ENCODE assay signal across 23 cellular contexts in the genomic region with DNA sequence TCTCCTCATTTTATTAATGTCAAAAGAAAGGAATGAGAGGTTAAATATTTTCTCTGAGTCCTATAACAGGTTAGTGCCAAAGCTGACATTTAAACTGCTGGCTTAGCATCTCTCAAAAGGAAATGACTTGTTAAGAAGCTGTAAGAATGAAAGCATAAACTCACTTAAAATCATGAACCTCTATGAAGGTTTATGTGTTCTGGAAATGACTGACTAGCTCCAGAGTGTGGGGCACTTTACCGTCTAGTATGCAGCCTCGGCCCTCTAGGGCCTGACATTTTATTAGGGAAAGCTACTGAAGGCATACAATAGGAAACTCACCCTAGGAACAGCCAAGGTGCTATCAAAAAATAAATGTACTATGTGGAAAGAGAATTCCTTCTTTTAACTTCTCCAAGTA. TPM values are rescaled to one million over a fixed set of nuclear protein-coding genes. Genes with fewer than 3 reads are reported as not detected.
"Had no signal": no experiment of that assay in that cellular context is flagged by ENCODE, and none has a peak within 500 bp of the region (broad histone marks: within the 10 kb centered on the region; RNA-seq: fewer than 3 reads in every experiment).

No MANE protein-coding gene starts in this region.

- H3K27ac ChIP-seq: colonic mucosa, gastrocnemius medialis, neutrophil, parathyroid adenoma, stomach had no signal

- H3K9me3 ChIP-seq: colonic mucosa, gastrocnemius medialis, neutrophil, stomach had no signal

- DNase-seq: activated CD4-positive, alpha-beta T cell treated with anti-CD3 and anti-CD28 coated beads, Interleukin-2, amount 50 U/mL, for 1 hour; activated gamma-delta T cell treated with Interleukin-2 at 50 U/mL for 16 hours; activated naive CD8-positive, alpha-beta T cell treated with anti-CD3 and anti-CD28 coated beads, Interleukin-2, amount 10 ng/mL, durations not matched to agents 7 days and 5 days; activated T-cell treated with anti-CD3 and anti-CD28 coated beads, Interleukin-2, amount 50 U/mL, for 1 hour; central memory CD4-positive, alpha-beta T cell; colonic mucosa; endodermal cell; gastrocnemius medialis; head of caudate nucleus; stimulated activated CD4-positive, alpha-beta T cell treated with anti-CD3 and anti-CD28 coated beads, Interleukin-12 subunit alpha, Interleukin-12 subunit beta, amount 100 ng/mL, for 4 hours; stimulated activated CD4-positive, alpha-beta T cell treated with anti-CD3 and anti-CD28 coated beads, Interleukin-2, amount 100 ng/mL, for 24 hours; stomach; T1000 had no signal

- H3K4me3 ChIP-seq: colonic mucosa, gastrocnemius medialis, stomach had no signal

- H3K27ac Mint-ChIP-seq: activated naive CD8-positive, alpha-beta T cell treated with anti-CD3 and anti-CD28 coated beads, Interleukin-2, amount 10 ng/mL, durations not matched to agents 7 days and 5 days; brain; endodermal cell; mesothelial cell of epicardium; natural killer cell treated with Interleukin-12 subunit alpha and Interleukin-12 subunit beta and Interleukin-15 and Interleukin-18, amount 100 ng/mL, for 72 hours; type B pancreatic cell had no signal

- H3K9me3 Mint-ChIP-seq: brain; endodermal cell; natural killer cell treated with Interleukin-12 subunit alpha and Interleukin-12 subunit beta and Interleukin-15 and Interleukin-18, amount 100 ng/mL, for 72 hours; type B pancreatic cell had no signal

- H3K27me3 Mint-ChIP-seq: activated naive CD8-positive, alpha-beta T cell treated with anti-CD3 and anti-CD28 coated beads, Interleukin-2, amount 10 ng/mL, durations not matched to agents 7 days and 5 days; brain had no signal

- H3K36me3 Mint-ChIP-seq: activated naive CD8-positive, alpha-beta T cell treated with anti-CD3 and anti-CD28 coated beads, Interleukin-2, amount 10 ng/mL, durations not matched to agents 7 days and 5 days; brain; mesothelial cell of epicardium; natural killer cell treated with Interleukin-12 subunit alpha and Interleukin-12 subunit beta and Interleukin-15 and Interleukin-18, amount 100 ng/mL, for 72 hours had no signal

- H3K36me3 ChIP-seq: colonic mucosa, gastrocnemius medialis, neutrophil, stomach had no signal

- ATAC-seq: gastrocnemius medialis had no signal

- H3K79me2 ChIP-seq: parathyroid adenoma had no signal

- H3K27me3 ChIP-seq: colonic mucosa, gastrocnemius medialis, neutrophil, stomach had no signal

- H3K4me1 ChIP-seq: colonic mucosa, gastrocnemius medialis, parathyroid adenoma, stomach had no signal

- H2AFZ ChIP-seq: parathyroid adenoma had no signal

- H3K4me1 Mint-ChIP-seq: activated naive CD8-positive, alpha-beta T cell treated with anti-CD3 and anti-CD28 coated beads, Interleukin-2, amount 10 ng/mL, durations not matched to agents 7 days and 5 days; brain; endodermal cell; mesothelial cell of epicardium had no signal

- H3K4me3 Mint-ChIP-seq: activated naive CD8-positive, alpha-beta T cell treated with anti-CD3 and anti-CD28 coated beads, Interleukin-2, amount 10 ng/mL, durations not matched to agents 7 days and 5 days; brain; endodermal cell; mesothelial cell of epicardium; natural killer cell treated with Interleukin-12 subunit alpha and Interleukin-12 subunit beta and Interleukin-15 and Interleukin-18, amount 100 ng/mL, for 72 hours; type B pancreatic cell had no signal

RNA-seq across cellular contexts. Expression of a gene that starts 35.1 kb away (rescaled TPM):
- total RNA-seq: colonic mucosa, lung microvascular endothelial cell, mesothelial cell of epicardium had no signal

RNA-seq across cellular contexts. Expression of a gene that starts 43.5 kb away (rescaled TPM):
- total RNA-seq: colonic mucosa; endodermal cell; lung microvascular endothelial cell; mesothelial cell of epicardium; natural killer cell treated with Interleukin-12 subunit alpha and Interleukin-12 subunit beta and Interleukin-15 and Interleukin-18, amount 100 ng/mL, for 72 hours; stomach; T-helper 1 cell treated with Interleukin-12 subunit alpha and Interleukin-12 subunit beta and Interleukin-4 antibody, amounts not matched to agents 30 ng/mL and 1 ng/mL, for 36 hours; temporal lobe had no signal
- polyA plus RNA-seq: keratinocyte had no signal
